8 cellular contexts compared by ENCODE assay signal in genomic region chr2:97664636-97664970, GRCh38. TPM values are rescaled to one million over a fixed set of nuclear protein-coding genes. Genes with fewer than 3 reads are reported as not detected.
A peak's percentile ranks its signal among the peaks of the same experiment; 100 is the strongest.
DNase-seq lines count a peak whose midpoint lies in the region; ATAC-seq and TF ChIP-seq lines count a peak whose summit lies in the region.

No MANE protein-coding gene starts in this region.

- H3K9me3 Mint-ChIP-seq in activated CD4-positive, alpha-beta memory T cell treated with anti-CD3 and anti-CD28 coated beads, Interleukin-2, amount 10 ng/mL, durations not matched to agents 7 days and 5 days = no peaks in the 10 kb centered on the region

- no peak for ATAC-seq in HG03520 (IDR thresholded peaks at IDR 0.05; ENCODE audit: unreplicated experiment)

- H3K79me2 ChIP-seq in ACC112 (ENCODE audit: control insufficient read depth, insufficient read depth, low read length, unreplicated experiment) = peaks cover 28% of the 10 kb centered on the region

- peak overlapping the region; percentile 89 for H3K4me3 Mint-ChIP-seq in activated CD4-positive, alpha-beta memory T cell treated with anti-CD3 and anti-CD28 coated beads, Interleukin-2, amount 10 ng/mL, durations not matched to agents 7 days and 5 days

- H3K27me3 ChIP-seq in ACC112 (ENCODE audit: insufficient read depth, low read length) = no peaks in the 10 kb centered on the region

- H3K27ac ChIP-seq in ACC112 (ENCODE audit: low read depth, low read length) = peak overlapping the region; percentile 84

- no peak for DNase-seq in activated CD4-positive, alpha-beta memory T cell treated with anti-CD3 and anti-CD28 coated beads, Interleukin-2, amount 10 ng/mL, durations not matched to agents 7 days and 5 days
- DNase-seq in stromal cell of bone marrow (ENCODE audit: low read depth) (peak; percentile 11), epidermal melanocyte (ENCODE audit: insufficient read length, low spot score) (no peak), ecto neural progenitor cell (ENCODE audit: low spot score) (no peak)

- H3K9me3 ChIP-seq in iPS-18c (ENCODE audit: control insufficient read depth, insufficient read depth, low read length) = no peaks in the 10 kb centered on the region

- no peak for TF ChIP-seq CTCF in GM12875 (IDR thresholded peaks at IDR 0.05; ENCODE audit: borderline replicate concordance, insufficient read depth, low read depth, low read length)

- peaks cover 20% of the 10 kb centered on the region for H3K36me3 Mint-ChIP-seq in activated CD4-positive, alpha-beta memory T cell treated with anti-CD3 and anti-CD28 coated beads, Interleukin-2, amount 10 ng/mL, durations not matched to agents 7 days and 5 days (ENCODE audit: low read depth)

- peak overlapping the region; percentile 87 for H3K27ac Mint-ChIP-seq in activated CD4-positive, alpha-beta memory T cell treated with anti-CD3 and anti-CD28 coated beads, Interleukin-2, amount 10 ng/mL, durations not matched to agents 7 days and 5 days

- H3K4me1 ChIP-seq in ACC112 (ENCODE audit: control insufficient read depth, insufficient read depth, low read length, unreplicated experiment) = peaks cover 31% of the 10 kb centered on the region

- H3K4me3 ChIP-seq in ACC112 (ENCODE audit: low read depth, low read length) (peak overlapping the region; percentile 85), GM12875 (ENCODE audit: low read depth, low read length) (peak overlapping the region; percentile 47), iPS-18c (ENCODE audit: insufficient read depth, low read depth, low read length) (peak overlapping the region; percentile 82)

- peak overlapping the region; percentile 44 for H2AFZ ChIP-seq in ACC112 (ENCODE audit: low read length, unreplicated experiment)

- H3K27me3 Mint-ChIP-seq in activated CD4-positive, alpha-beta memory T cell treated with anti-CD3 and anti-CD28 coated beads, Interleukin-2, amount 10 ng/mL, durations not matched to agents 7 days and 5 days = no peaks in the 10 kb centered on the region

- CTCF ChIA-PET in activated CD4-positive, alpha-beta memory T cell treated with anti-CD3 and anti-CD28 coated beads, Interleukin-2, amount 10 ng/mL, durations not matched to agents 7 days and 5 days (lab: Charles Lee) = interaction anchor here (0.9 to 7.1 kb wide), 11 partner anchors 9 to 74 kb away, joined by 3 to 100 read pairs (median 7); partner anchors contain the start of gene COX5B

- POLR2A ChIA-PET in activated CD4-positive, alpha-beta memory T cell treated with anti-CD3 and anti-CD28 coated beads, Interleukin-2, amount 10 ng/mL, durations not matched to agents 7 days and 5 days (lab: Charles Lee) = interaction anchor here (0.9 to 7.7 kb wide), 11 partner anchors 9 to 206 kb away, joined by 4 to 259 read pairs (median 11); partner anchors contain the start of genes ANKRD36B, COX5B and ZAP70

- H3K36me3 ChIP-seq in ACC112 (ENCODE audit: insufficient read depth, low read length) = no peaks in the 10 kb centered on the region

- peaks cover 34% of the 10 kb centered on the region for H3K4me1 Mint-ChIP-seq in activated CD4-positive, alpha-beta memory T cell treated with anti-CD3 and anti-CD28 coated beads, Interleukin-2, amount 10 ng/mL, durations not matched to agents 7 days and 5 days

RNA-seq across cellular contexts. Expression of gene ACTR1B, which starts 0.8 kb away (rescaled TPM):
- total RNA-seq in activated CD4-positive, alpha-beta memory T cell treated with anti-CD3 and anti-CD28 coated beads, Interleukin-2, amount 10 ng/mL, durations not matched to agents 7 days and 5 days = 10 to 100 TPM; 97.3 to 98.8 TPM

RNA-seq across cellular contexts. Expression of gene C2orf92, which starts 4.9 kb away (rescaled TPM):
- total RNA-seq in activated CD4-positive, alpha-beta memory T cell treated with anti-CD3 and anti-CD28 coated beads, Interleukin-2, amount 10 ng/mL, durations not matched to agents 7 days and 5 days = 10 to 100 TPM in 1 of 2 experiments, 1 to 10 TPM in 1; 9.8 to 12.4 TPM

RNA-seq across cellular contexts. Expression of gene COX5B, which starts 18.7 kb away (rescaled TPM):
- 100 to 1,000 TPM; 192 to 203 TPM for total RNA-seq in activated CD4-positive, alpha-beta memory T cell treated with anti-CD3 and anti-CD28 coated beads, Interleukin-2, amount 10 ng/mL, durations not matched to agents 7 days and 5 days

RNA-seq across cellular contexts. Expression of gene ZAP70, which starts 48.8 kb away (rescaled TPM):
- 100 to 1,000 TPM; 283 TPM for total RNA-seq in activated CD4-positive, alpha-beta memory T cell treated with anti-CD3 and anti-CD28 coated beads, Interleukin-2, amount 10 ng/mL, durations not matched to agents 7 days and 5 days
